8 cellular contexts compared by ENCODE assay signal in the genomic region with DNA sequence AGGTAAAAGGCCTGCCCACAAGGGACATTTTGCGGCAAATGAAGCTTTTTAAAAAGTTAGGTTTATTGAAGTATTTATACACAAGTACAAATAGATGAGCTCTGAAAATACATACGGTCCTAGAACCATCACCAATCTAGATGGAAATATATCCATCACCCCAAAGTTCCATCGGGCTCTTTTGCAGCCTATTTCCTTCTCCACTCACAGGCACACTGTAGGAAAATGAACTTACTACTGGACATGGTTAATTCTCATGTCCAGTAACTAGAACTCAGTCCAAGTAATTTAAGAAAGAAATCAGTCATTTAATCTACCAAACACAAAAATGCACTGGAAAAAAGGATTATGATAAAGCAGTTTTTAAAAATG. TPM values are rescaled to one million over a fixed set of nuclear protein-coding genes. Genes with fewer than 3 reads are reported as not detected.
A peak's percentile ranks its signal among the peaks of the same experiment; 100 is the strongest.
DNase-seq lines count a peak whose midpoint lies in the region; ATAC-seq, FAIRE-seq and TF ChIP-seq lines count a peak whose summit lies in the region.

No MANE protein-coding gene starts in this region.

- H3K9me3 ChIP-seq in adipocyte (ENCODE audit: control insufficient read depth, low read length), result no peaks in the 10 kb centered on the region
- H3K9me3 ChIP-seq in left lung, result no peaks in the 10 kb centered on the region
- no peaks in the 10 kb centered on the region for H3K9me3 ChIP-seq in thyroid gland

- H3K36me3 ChIP-seq in adipocyte (ENCODE audit: control insufficient read depth, insufficient read depth, low read length, severe bottlenecking), result peaks cover 57% of the 10 kb centered on the region
- H3K36me3 ChIP-seq in left lung, result peaks cover 0 to 58% of the 10 kb centered on the region in 2 donors
- H3K36me3 ChIP-seq in thyroid gland, result peaks cover 22 to 34% of the 10 kb centered on the region in 2 donors

- H3K4me3 Mint-ChIP-seq in activated CD8-positive, alpha-beta memory T cell treated with anti-CD3 and anti-CD28 coated beads, Interleukin-2, amount 10 ng/mL, durations not matched to agents 7 days and 5 days, result peak overlapping the region; percentile 99

- TF ChIP-seq CTCF in left lung (IDR thresholded peaks at IDR 0.05) (no peak), thyroid gland (IDR thresholded peaks at IDR 0.05) (no peak), D721Med (IDR thresholded peaks at IDR 0.05; ENCODE audit: insufficient read depth, missing control alignments) (no peak)

- no peaks in the 10 kb centered on the region for H3K9me3 Mint-ChIP-seq in activated CD8-positive, alpha-beta memory T cell treated with anti-CD3 and anti-CD28 coated beads, Interleukin-2, amount 10 ng/mL, durations not matched to agents 7 days and 5 days (ENCODE audit: low read depth)

- CTCF ChIA-PET in activated CD8-positive, alpha-beta memory T cell treated with anti-CD3 and anti-CD28 coated beads, Interleukin-2, amount 10 ng/mL, durations not matched to agents 7 days and 5 days (lab: Charles Lee), result no interaction called here

- H3K27me3 ChIP-seq in adipocyte (replicated peaks; ENCODE audit: control insufficient read depth, insufficient read depth, low read length) (no peaks in the 10 kb centered on the region), left lung (no peaks in the 10 kb centered on the region), thyroid gland (no peaks in the 10 kb centered on the region)

- H3K27me3 Mint-ChIP-seq in activated CD8-positive, alpha-beta memory T cell treated with anti-CD3 and anti-CD28 coated beads, Interleukin-2, amount 10 ng/mL, durations not matched to agents 7 days and 5 days, result no peaks in the 10 kb centered on the region

- TF ChIP-seq POLR2A in thyroid gland (IDR thresholded peaks at IDR 0.05), result no peak

- peaks cover 60% of the 10 kb centered on the region for H3K36me3 Mint-ChIP-seq in activated CD8-positive, alpha-beta memory T cell treated with anti-CD3 and anti-CD28 coated beads, Interleukin-2, amount 10 ng/mL, durations not matched to agents 7 days and 5 days

- ATAC-seq in activated CD8-positive, alpha-beta memory T cell treated with anti-CD3 and anti-CD28 coated beads, Interleukin-2, amount 10 ng/mL, durations not matched to agents 7 days and 5 days, result no peak
- no peak for ATAC-seq in left lung
- ATAC-seq in GM19035 (IDR thresholded peaks at IDR 0.05; ENCODE audit: unreplicated experiment), result no peak
- ATAC-seq in GM19463 (IDR thresholded peaks at IDR 0.05; ENCODE audit: unreplicated experiment), result no peak

- H3K9ac ChIP-seq in adipocyte (ENCODE audit: low read length), result peak overlapping the region; percentile 98

- DNase-seq in activated CD8-positive, alpha-beta memory T cell treated with anti-CD3 and anti-CD28 coated beads, Interleukin-2, amount 10 ng/mL, durations not matched to agents 7 days and 5 days, result no peak
- DNase-seq in activated CD8-positive, alpha-beta memory T cell treated with anti-CD3 and anti-CD28 coated beads, Interleukin-2, amount 50 U/mL, for 4 hours, result no peak
- DNase-seq in adipocyte (ENCODE audit: low read depth) (no peak), left lung (no peak), thyroid gland (no peak), D721Med (ENCODE audit: insufficient read length, low spot score) (no peak)

- H3K27ac ChIP-seq in left lung (peak overlapping the region; percentile 93 to 97), thyroid gland (peak overlapping the region; percentile 76 to 97 (median 90))

- 48 to 56% methylated on average over 3 of the region's 3 CpGs for WGBS in thyroid gland, 2 donors

- H3K4me1 Mint-ChIP-seq in activated CD8-positive, alpha-beta memory T cell treated with anti-CD3 and anti-CD28 coated beads, Interleukin-2, amount 10 ng/mL, durations not matched to agents 7 days and 5 days, result peaks cover 45% of the 10 kb centered on the region

- H3K27ac Mint-ChIP-seq in activated CD8-positive, alpha-beta memory T cell treated with anti-CD3 and anti-CD28 coated beads, Interleukin-2, amount 10 ng/mL, durations not matched to agents 7 days and 5 days, result peak overlapping the region; percentile 96

- intact Hi-C loops in left lung (cut with DNase I), result no loop called here
- intact Hi-C loops in thyroid gland (cut with DNase I), result no loop called here

- H3K4me1 ChIP-seq in adipocyte (ENCODE audit: control insufficient read depth, insufficient read depth, low read length) (peaks cover 20% of the 10 kb centered on the region), left lung (peaks cover 11 to 32% of the 10 kb centered on the region in 2 donors), thyroid gland (peaks cover 9 to 15% of the 10 kb centered on the region in 2 donors)

- FAIRE-seq in D721Med (lab: Jason Lieb, UNC), result no peak

- H3K4me3 ChIP-seq in adipocyte (ENCODE audit: low read length) (peak overlapping the region; percentile 100), left lung (peak overlapping the region; percentile 71 to 77), thyroid gland (replicated peaks in 1 of 3) (peak overlapping the region in 2 of 3 donors; percentile 61 to 76)

RNA-seq across cellular contexts. Expression of a gene that starts 0.7 kb away (rescaled TPM):
- 10 to 100 TPM; 57.0 to 82.4 TPM for total RNA-seq in activated CD8-positive, alpha-beta memory T cell treated with anti-CD3 and anti-CD28 coated beads, Interleukin-2, amount 10 ng/mL, durations not matched to agents 7 days and 5 days
- total RNA-seq in left lung (100 to 1,000 TPM in 1 of 2 donors, 10 to 100 TPM in 1; 98.4 to 112 TPM), thyroid gland (100 to 1,000 TPM in 3 of 4 donors, 10 to 100 TPM in 1; 97.0 to 154 (median 142) TPM)

RNA-seq across cellular contexts. Expression of a gene that starts 6.2 kb away (rescaled TPM):
- total RNA-seq in activated CD8-positive, alpha-beta memory T cell treated with anti-CD3 and anti-CD28 coated beads, Interleukin-2, amount 10 ng/mL, durations not matched to agents 7 days and 5 days, result 100 to 1,000 TPM; 548 to 587 TPM
- total RNA-seq in left lung (10 to 100 TPM; 80.4 to 93.9 TPM), thyroid gland (10 to 100 TPM; 35.1 to 66.1 (median 55.8) TPM)

RNA-seq across cellular contexts. Expression of a gene that starts 13.2 kb away (rescaled TPM):
- 10 to 100 TPM; 62.2 to 63.5 TPM for total RNA-seq in activated CD8-positive, alpha-beta memory T cell treated with anti-CD3 and anti-CD28 coated beads, Interleukin-2, amount 10 ng/mL, durations not matched to agents 7 days and 5 days
- total RNA-seq in left lung (10 to 100 TPM; 59.6 to 61.0 TPM), thyroid gland (10 to 100 TPM; 34.0 to 55.4 (median 40.9) TPM)

Comparison
In these comparisons a context has a peak if more than half of its experiments do, and no peak if none do; other contexts are left out.
1. RNA of a gene that starts 6.2 kb away (total RNA-seq): 548 to 587 TPM in activated CD8-positive, alpha-beta memory T cell treated with anti-CD3 and anti-CD28 coated beads, Interleukin-2, amount 10 ng/mL, durations not matched to agents 7 days and 5 days; 80.4 to 93.9 TPM in left lung and 35.1 to 66.1 TPM in thyroid gland; every median in the first group is over 4 times any median in the second.
2. Peak in every context shown above with its lines, with median percentiles within 50 percentile points of each other: H3K4me3 ChIP-seq.